In genomic region chr10:43217563-43218205, GRCh38 we compare ENCODE assay signal across 26 cellular contexts. TPM values are rescaled to one million over a fixed set of nuclear protein-coding genes. Genes with fewer than 3 reads are reported as not detected.
A peak's percentile ranks its signal among the peaks of the same experiment; 100 is the strongest.
DNase-seq lines count a peak whose midpoint lies in the region; TF ChIP-seq lines count a peak whose summit lies in the region.
"Had no signal": no experiment of that assay in that cellular context is flagged by ENCODE, and none has a peak within 500 bp of the region (broad histone marks: within the 10 kb centered on the region; RNA-seq: fewer than 3 reads in every experiment).

No MANE protein-coding gene starts in this region.

- WGBS in H9 (ENCODE audit: extremely low coverage, insufficient read length, low lambda C conversion rate), result no CpG with 5 or more reads among the region's 10 CpGs

- no peaks in the 10 kb centered on the region for H3F3A ChIP-seq in neural progenitor cell (ENCODE audit: low read depth)

- H2BK120ac ChIP-seq in H9 (ENCODE audit: low read depth, low read length, poor library complexity, severe bottlenecking), result no peak overlapping the region

- H3K4me3 Mint-ChIP-seq in CD14-positive monocyte, result no peak overlapping the region
- H3K4me3 Mint-ChIP-seq in H9, result no peak overlapping the region
- no peak overlapping the region for H3K4me3 Mint-ChIP-seq in chondrocyte (ENCODE audit: unreplicated experiment)
- H3K4me3 Mint-ChIP-seq in neural progenitor cell, result peak overlapping the region; percentile 30
- H3K4me3 Mint-ChIP-seq: activated naive CD4-positive, alpha-beta T cell treated with anti-CD3 and anti-CD28 coated beads, Interleukin-2, amount 50 U/mL, for 24 hours; nephron had no signal

- no peak overlapping the region for H3K4me3 ChIP-seq in neural progenitor cell
- H3K4me3 ChIP-seq: ascending aorta, cardiac muscle cell, lung, pancreas, skin epidermis, transverse colon had no signal

- H3K4me2 ChIP-seq in H9 (ENCODE audit: insufficient read depth, insufficient read length, low read length) (no peak overlapping the region), neural progenitor cell (no peak overlapping the region)

- intact Hi-C loops in CD14-positive monocyte (cut with micrococcal nuclease), result no loop called here

- H3K27me3 Mint-ChIP-seq in CD14-positive monocyte (ENCODE audit: low read depth in 3 of 3) (peaks cover 7 to 10% (median 8%) of the 10 kb centered on the region in 3 donors), H9 (ENCODE audit: low read depth) (peaks cover 1% of the 10 kb centered on the region), chondrocyte (ENCODE audit: low read depth) (peaks cover 18% of the 10 kb centered on the region), neural progenitor cell (ENCODE audit: insufficient read depth, low read depth) (peaks cover 12% of the 10 kb centered on the region)
- H3K27me3 Mint-ChIP-seq: activated naive CD4-positive, alpha-beta T cell treated with anti-CD3 and anti-CD28 coated beads, Interleukin-2, amount 50 U/mL, for 24 hours had no signal

- no peaks in the 10 kb centered on the region for H3K36me3 ChIP-seq in neural progenitor cell
- H3K36me3 ChIP-seq: ascending aorta, cardiac muscle cell, pancreas, transverse colon, WERI-Rb-1 had no signal

- H3K23ac ChIP-seq in H9 (ENCODE audit: insufficient read length, low read depth, low read length), result no peak overlapping the region

- H3K9me3 ChIP-seq in H9 (ENCODE audit: control insufficient read depth, low read depth, low read length) (no peaks in the 10 kb centered on the region), neural progenitor cell (ENCODE audit: low read depth) (no peaks in the 10 kb centered on the region)
- H3K9me3 ChIP-seq: ascending aorta, pancreas, transverse colon had no signal

- H4K91ac ChIP-seq in H9 (ENCODE audit: insufficient read length, low read depth, low read length), result no peak overlapping the region

- H3K9me3 Mint-ChIP-seq in CD14-positive monocyte (peaks cover 0 to 3% (median 0%) of the 10 kb centered on the region in 7 donors), H9 (no peaks in the 10 kb centered on the region), chondrocyte (ENCODE audit: low read depth) (no peaks in the 10 kb centered on the region), neural progenitor cell (no peaks in the 10 kb centered on the region)
- H3K9me3 Mint-ChIP-seq: activated naive CD4-positive, alpha-beta T cell treated with anti-CD3 and anti-CD28 coated beads, Interleukin-2, amount 50 U/mL, for 24 hours; activated T-helper 2 cell treated with anti-CD3 and anti-CD28 coated beads, Interferon-gamma antibody, Interleukin-2, Interleukin-4, amounts not matched to agents 10 μg/mL and 5 μg/mL and 100 μg/mL, durations not matched to agents 14 hours and 24 hours and 36 hours; nephron had no signal

- H3K27ac Mint-ChIP-seq in CD14-positive monocyte (peak overlapping the region in 1 of 7 donors; percentile 64), H9 (no peak overlapping the region; a peak in 1 of 7 replicates), chondrocyte (ENCODE audit: unreplicated experiment) (no peak overlapping the region), neural progenitor cell (no peak overlapping the region)
- H3K27ac Mint-ChIP-seq: activated naive CD4-positive, alpha-beta T cell treated with anti-CD3 and anti-CD28 coated beads, Interleukin-2, amount 50 U/mL, for 24 hours; activated T-helper 2 cell treated with anti-CD3 and anti-CD28 coated beads, Interferon-gamma antibody, Interleukin-2, Interleukin-4, amounts not matched to agents 10 μg/mL and 5 μg/mL and 100 μg/mL, durations not matched to agents 14 hours and 24 hours and 36 hours; nephron had no signal

- H3K36me3 Mint-ChIP-seq in CD14-positive monocyte (no peaks in the 10 kb centered on the region), H9 (ENCODE audit: insufficient read depth in 1 of 3, low read depth in 3 of 3) (no peaks in the 10 kb centered on the region), chondrocyte (ENCODE audit: low read depth) (no peaks in the 10 kb centered on the region), neural progenitor cell (no peaks in the 10 kb centered on the region)
- H3K36me3 Mint-ChIP-seq: activated naive CD4-positive, alpha-beta T cell treated with anti-CD3 and anti-CD28 coated beads, Interleukin-2, amount 50 U/mL, for 24 hours had no signal

- H4K20me1 ChIP-seq in H9 (ENCODE audit: control insufficient read depth, insufficient read depth, insufficient read length) (no peaks in the 10 kb centered on the region), neural progenitor cell (ENCODE audit: low read depth) (no peaks in the 10 kb centered on the region)

- H3K27ac ChIP-seq in H9 (ENCODE audit: insufficient read length, low read depth, low read length) (no peak overlapping the region), neural progenitor cell (no peak overlapping the region)
- H3K27ac ChIP-seq: ascending aorta, cardiac muscle cell, pancreas, skin epidermis, transverse colon, WERI-Rb-1 had no signal

- no peak overlapping the region for H3K18ac ChIP-seq in H9 (ENCODE audit: insufficient read length, low read depth, low read length)

- no peak overlapping the region for H2AFZ ChIP-seq in H9 (ENCODE audit: low read length)
- H2AFZ ChIP-seq in neural progenitor cell (replicated peaks), result no peak overlapping the region

- no peak overlapping the region for H2AK5ac ChIP-seq in H9 (ENCODE audit: insufficient read length, low read length)

- H4K5ac ChIP-seq in H9 (ENCODE audit: insufficient read length, low read depth, low read length), result no peak overlapping the region

- 0 out of 2 replicates have a peak overlapping the region, but pooled peaks have one; percentile 11 for H3K14ac ChIP-seq in H9 (ENCODE audit: insufficient read depth, low read length)

- peak; percentile 12 for DNase-seq in CD14-positive monocyte (ENCODE audit: low spot score)
- no peak for DNase-seq in H9
- peak; percentile 78 for DNase-seq in chondrocyte (ENCODE audit: low spot score)
- DNase-seq in neural progenitor cell (ENCODE audit: low spot score), result no peak
- no peak for DNase-seq in H4 (ENCODE audit: low spot score)
- no peak for DNase-seq in stimulated activated CD4-positive, alpha-beta T cell treated with anti-CD3 and anti-CD28 coated beads, Interleukin-15, amount 100 ng/mL, for 24 hours
- DNase-seq in islet precursor cell, result no peak
- DNase-seq: activated CD4-positive, alpha-beta T cell treated with anti-CD3 and anti-CD28 coated beads for 4 hours; activated CD8-positive, alpha-beta memory T cell treated with anti-CD3 and anti-CD28 coated beads for 24 hours; activated T-cell treated with anti-CD3 and anti-CD28 coated beads for 4 hours; COR-L47; DMS79; Karpas-422; NCI-H446 treated with DMSO at 0.1 percent for 48 hours; RPMI8226; stimulated activated CD4-positive, alpha-beta T cell treated with anti-CD3 and anti-CD28 coated beads, Interleukin-2, amount 100 ng/mL, for 24 hours; transverse colon; WERI-Rb-1 had no signal

- H3K23me2 ChIP-seq in H9 (ENCODE audit: insufficient read length, low read depth, low read length, poor library complexity, severe bottlenecking), result no peaks in the 10 kb centered on the region

- no peak overlapping the region for H2BK20ac ChIP-seq in H9 (ENCODE audit: low read depth, low read length, poor library complexity, severe bottlenecking)

- H3K27me3 ChIP-seq in H9 (ENCODE audit: insufficient read depth, low read length), result no peaks in the 10 kb centered on the region
- H3K27me3 ChIP-seq in neural progenitor cell, result no peaks in the 10 kb centered on the region
- H3K27me3 ChIP-seq: ascending aorta, pancreas had no signal

- H4K8ac ChIP-seq in H9 (replicated peaks; ENCODE audit: insufficient read length, low read depth, low read length), result no peak overlapping the region

- no peaks in the 10 kb centered on the region for H3K79me2 ChIP-seq in H9 (ENCODE audit: insufficient read depth, low read length)
- no peaks in the 10 kb centered on the region for H3K79me2 ChIP-seq in neural progenitor cell (ENCODE audit: low read depth)

- no peak for TF ChIP-seq CTCF in CD14-positive monocyte (IDR thresholded peaks at IDR 0.05)
- no peak for TF ChIP-seq CTCF in H9 (conservative IDR thresholded peaks at IDR 0.05)
- TF ChIP-seq CTCF in chondrocyte (IDR thresholded peaks at IDR 0.05), result no peak
- no peak for TF ChIP-seq CTCF in neural progenitor cell (IDR thresholded peaks at IDR 0.05)

- no peaks in the 10 kb centered on the region for H3K79me1 ChIP-seq in H9 (ENCODE audit: insufficient read depth, low read depth, low read length, poor library complexity, severe bottlenecking)

- H3K4me1 Mint-ChIP-seq in CD14-positive monocyte (no peaks in the 10 kb centered on the region), H9 (peaks cover 12 to 14% of the 10 kb centered on the region in 2 experiments), chondrocyte (ENCODE audit: low read depth) (peaks cover 5% of the 10 kb centered on the region), neural progenitor cell (peaks cover 27% of the 10 kb centered on the region)
- H3K4me1 Mint-ChIP-seq: activated naive CD4-positive, alpha-beta T cell treated with anti-CD3 and anti-CD28 coated beads, Interleukin-2, amount 50 U/mL, for 24 hours had no signal

- H3K4me1 ChIP-seq in H9 (ENCODE audit: insufficient read depth, low read length), result no peaks in the 10 kb centered on the region
- no peaks in the 10 kb centered on the region for H3K4me1 ChIP-seq in neural progenitor cell
- H3K4me1 ChIP-seq: ascending aorta, pancreas, transverse colon had no signal

- no peak overlapping the region for H3T11ph ChIP-seq in H9 (ENCODE audit: low read length)

- no peak overlapping the region for H2BK15ac ChIP-seq in H9 (ENCODE audit: low read depth, low read length)

- H2BK12ac ChIP-seq in H9 (ENCODE audit: insufficient read length, low read depth, low read length), result no peak overlapping the region

- H3K56ac ChIP-seq in H9 (ENCODE audit: insufficient read length, low read depth, low read length), result no peak overlapping the region

- no peak overlapping the region for H3K4ac ChIP-seq in H9 (ENCODE audit: low read depth, low read length)

- H2BK5ac ChIP-seq in H9 (ENCODE audit: insufficient read length, low read length), result no peak overlapping the region

- H3K9ac ChIP-seq in H9 (ENCODE audit: extremely low read depth, insufficient read length, low read length) (no peak overlapping the region), neural progenitor cell (no peak overlapping the region)

RNA-seq across cellular contexts. Expression of gene RASGEF1A, which starts 49.2 kb away (rescaled TPM):
- 1 to 10 TPM in 1 of 2 donors, under 1 TPM in 1; 0.68 to 1.8 TPM for polyA plus RNA-seq in CD14-positive monocyte
- 17.6 and 20.0 TPM in 2 replicates for total RNA-seq in H9 (2021)
- total RNA-seq in chondrocyte, result 0.05 to 0.18 TPM in 2 of 3 replicates, not detected in the other
- 3.5 and 6.5 TPM in 2 replicates for total RNA-seq in neural progenitor cell (ENCODE audit: low replicate concordance)
- not detected in 2 replicates for total RNA-seq in H4 (2014; rRNA removed; shearing (Covaris generic))
- total RNA-seq: ascending aorta had no signal

Comparison
In these comparisons a context has a peak if more than half of its experiments do, and no peak if none do; other contexts are left out.
1. DNase-seq: peak in CD14-positive monocyte (single experiment) and chondrocyte (single experiment); none in H9 (single experiment), neural progenitor cell (single experiment), H4 (single experiment), stimulated activated CD4-positive, alpha-beta T cell treated with anti-CD3 and anti-CD28 coated beads, Interleukin-15, amount 100 ng/mL, for 24 hours (single experiment) and islet precursor cell (single experiment).